ENCODE assay signal across 17 cellular contexts in genomic region chr16:5064915-5065314, GRCh38. TPM values are rescaled to one million over a fixed set of nuclear protein-coding genes. Genes with fewer than 3 reads are reported as not detected.
DNase-seq lines count a peak whose midpoint lies in the region; ATAC-seq, FAIRE-seq and TF ChIP-seq lines count a peak whose summit lies in the region.
"Had no signal": no experiment of that assay in that cellular context is flagged by ENCODE, and none has a peak within 500 bp of the region (broad histone marks: within the 10 kb centered on the region; RNA-seq: fewer than 3 reads in every experiment).

No MANE protein-coding gene starts in this region.

- peak; percentile 68 for FAIRE-seq in bronchial epithelial cell (lab: Jason Lieb, UNC)

- H3K36me3 ChIP-seq in bronchial epithelial cell (ENCODE audit: control insufficient read depth, insufficient read depth, low read length) (no peaks in the 10 kb centered on the region), gastrocnemius medialis (no peaks in the 10 kb centered on the region)
- H3K36me3 ChIP-seq: BE2C, gastroesophageal sphincter had no signal

- H3K4me1 ChIP-seq in gastrocnemius medialis = no peaks in the 10 kb centered on the region
- H3K4me1 ChIP-seq: BE2C, gastroesophageal sphincter had no signal

- H3K27ac ChIP-seq in gastrocnemius medialis = no peak overlapping the region
- H3K27ac ChIP-seq: SK-N-MC had no signal

- no peaks in the 10 kb centered on the region for H3K9me3 ChIP-seq in gastrocnemius medialis
- H3K9me3 ChIP-seq: BE2C, gastroesophageal sphincter had no signal

- DNase-seq in Daoy (ENCODE audit: low read depth) (peak; percentile 27), NCI-H1436 (lab: John Stamatoyannopoulos, UW) (peak; percentile 50), bronchial epithelial cell (ENCODE audit: low read depth) (peak; percentile 10), posterior vena cava (ENCODE audit: low spot score) (peak; percentile 76), gastrocnemius medialis (no peak)
- DNase-seq: activated CD4-positive, alpha-beta T cell treated with anti-CD3 and anti-CD28 coated beads, Interleukin-2, amount 50 U/mL, for 4 hours; activated naive CD8-positive, alpha-beta T cell treated with anti-CD3 and anti-CD28 coated beads, Interleukin-2, amount 50 U/mL, for 24 hours; activated T-cell treated with anti-CD3 and anti-CD28 coated beads, Interleukin-2, amount 50 U/mL, for 48 hours; BE2C; central memory CD4-positive, alpha-beta T cell; NCI-H1694; occipital lobe; stimulated activated naive CD4-positive, alpha-beta T cell had no signal

- no peak for ATAC-seq in gastrocnemius medialis
- ATAC-seq in HG03097 (IDR thresholded peaks at IDR 0.05; ENCODE audit: low FRiP score, unreplicated experiment) = no peak
- no peak for ATAC-seq in HG02642 (IDR thresholded peaks at IDR 0.05; ENCODE audit: poor library complexity, unreplicated experiment)
- ATAC-seq: activated naive CD8-positive, alpha-beta T cell treated with anti-CD3 and anti-CD28 coated beads, Interleukin-2, amount 50 U/mL, for 24 hours; gastroesophageal sphincter had no signal

- intact Hi-C loops in posterior vena cava (cut with DNase I) (loop anchor here in 1 of 2 donors (5.0 kb wide), 1 partner anchor 88 kb away; no protein-coding TSS in a partner anchor), gastrocnemius medialis (cut with DNase I; ENCODE audit: low total_unique reads) (no loop called here)

- no peak for TF ChIP-seq CTCF in bronchial epithelial cell (IDR thresholded peaks at IDR 0.05; ENCODE audit: insufficient read depth, low read length, severe bottlenecking)
- TF ChIP-seq CTCF in gastrocnemius medialis (IDR thresholded peaks at IDR 0.05 in 4 of 5, conservative IDR thresholded peaks at IDR 0.05 in 1 of 5) = no peak

- H3K27me3 ChIP-seq in bronchial epithelial cell (ENCODE audit: control insufficient read depth, insufficient read depth, low read length) (peaks cover 9% of the 10 kb centered on the region), gastrocnemius medialis (no peaks in the 10 kb centered on the region)

- no peak for TF ChIP-seq POLR2A in gastrocnemius medialis (IDR thresholded peaks at IDR 0.05)

- in situ Hi-C loops in gastrocnemius medialis (cut with MboI; ENCODE audit: low sequenced_read_pairs in 4 of 4) = no loop called here

- H3K4me3 ChIP-seq in bronchial epithelial cell (ENCODE audit: low read depth, low read length) = no peak overlapping the region
- no peak overlapping the region for H3K4me3 ChIP-seq in gastrocnemius medialis
- H3K4me3 ChIP-seq: SK-N-MC had no signal

RNA-seq across cellular contexts. Expression of gene C16orf89, which starts 0.8 kb away (rescaled TPM):
- not detected in 2 replicates for total RNA-seq in Daoy (2014; rRNA removed; shearing (Covaris generic))
- total RNA-seq in bronchial epithelial cell = not detected in 2 replicates
- 10 to 100 TPM; 32.3 to 54.2 TPM for total RNA-seq in posterior vena cava
- not detected for total RNA-seq in gastrocnemius medialis

RNA-seq across cellular contexts. Expression of gene ALG1, which starts 6.7 kb away (rescaled TPM):
- 15.1 and 20.3 TPM in 2 replicates for total RNA-seq in Daoy (2014; rRNA removed; shearing (Covaris generic))
- total RNA-seq in bronchial epithelial cell = 16.4 and 20.5 TPM in 2 replicates
- 10 to 100 TPM; 14.7 to 16.4 TPM for total RNA-seq in posterior vena cava
- 10 to 100 TPM in 2 of 4 donors, 1 to 10 TPM in 2; 4.8 to 17.1 (median 9.7) TPM for total RNA-seq in gastrocnemius medialis

RNA-seq across cellular contexts. Expression of gene NAGPA, which starts 31.2 kb away (rescaled TPM):
- total RNA-seq in Daoy (2014; rRNA removed; shearing (Covaris generic)) = 13.1 and 13.9 TPM in 2 replicates
- total RNA-seq in bronchial epithelial cell (9.2 and 9.7 TPM in 2 replicates), posterior vena cava (1 to 10 TPM; 5.9 to 6.3 TPM), gastrocnemius medialis (10 to 100 TPM; 15.1 to 27.5 (median 27.4) TPM)

RNA-seq across cellular contexts. Expression of gene EEF2KMT, which starts 32.7 kb away (rescaled TPM):
- 14.1 and 16.7 TPM in 2 replicates for total RNA-seq in Daoy (2014; rRNA removed; shearing (Covaris generic))
- total RNA-seq in bronchial epithelial cell (12.3 and 16.6 TPM in 2 replicates), posterior vena cava (1 to 10 TPM; 8.8 to 9.6 TPM), gastrocnemius medialis (10 to 100 TPM in 3 of 4 donors, 1 to 10 TPM in 1; 10.0 to 17.1 (median 12.4) TPM)

Comparison
In these comparisons a context has a peak if more than half of its experiments do, and no peak if none do; other contexts are left out.
1. DNase-seq: peak in Daoy (single experiment), NCI-H1436 (single experiment), bronchial epithelial cell (single experiment) and posterior vena cava (single experiment); none in gastrocnemius medialis (0 of 2).
2. RNA of gene C16orf89, which starts 0.8 kb away (total RNA-seq): 32.3 to 54.2 TPM in posterior vena cava; not detected in Daoy, not detected in bronchial epithelial cell and not detected in gastrocnemius medialis; every median in the first group is over 10 times any median in the second.